ENCODE assay signal across 1 cellular context in genomic region chr5:112024769-112025168, GRCh38.
TF ChIP-seq lines count a peak whose summit lies in the region.

No MANE protein-coding gene starts in this region.

TF ChIP-seq in SK-N-SH, 30 proteins besides CTCF, POLR2A, EP300 and RAD21 (continued from another document):
- no peak for TF ChIP-seq REST (IDR thresholded peaks at IDR 0.05; ENCODE audit: low read depth, low read length)
- TF ChIP-seq NRF1 (IDR thresholded peaks at IDR 0.05; ENCODE audit: low read depth, low read length): no peak
- TF ChIP-seq SIN3A (IDR thresholded peaks at IDR 0.05; ENCODE audit: borderline replicate concordance, low read depth, low read length): no peak
- no peak for TF ChIP-seq TCF12 (IDR thresholded peaks at IDR 0.05)
